Comparison of ENCODE assay signal across 12 cellular contexts in genomic region chr1:35714921-35715567, GRCh38. TPM values are rescaled to one million over a fixed set of nuclear protein-coding genes. Genes with fewer than 3 reads are reported as not detected.
DNase-seq lines count a peak whose midpoint lies in the region; ATAC-seq and TF ChIP-seq lines count a peak whose summit lies in the region.
"Had no signal": no experiment of that assay in that cellular context is flagged by ENCODE, and none has a peak within 500 bp of the region (broad histone marks: within the 10 kb centered on the region; RNA-seq: fewer than 3 reads in every experiment).

No MANE protein-coding gene starts in this region.

- WGBS in mesenchymal stem cell = 96% methylated on average over 2 of the region's 2 CpGs
- 84 to 86% methylated on average over 2 of the region's 2 CpGs for WGBS in aorta, 2 donors
- 87 to 93% methylated on average over 2 of the region's 2 CpGs for WGBS in testis, 2 donors

- no peak for TF ChIP-seq POLR2A in testis (IDR thresholded peaks at IDR 0.05)

- H3K36me3 Mint-ChIP-seq in CD4-positive, CD25-positive, alpha-beta regulatory T cell = peaks cover 6% of the 10 kb centered on the region
- peaks cover 22% of the 10 kb centered on the region for H3K36me3 Mint-ChIP-seq in activated naive CD8-positive, alpha-beta T cell treated with anti-CD3 and anti-CD28 coated beads, Interleukin-2, amount 50 U/mL, for 24 hours (ENCODE audit: low read depth)

- ATAC-seq in CD4-positive, CD25-positive, alpha-beta regulatory T cell (ENCODE audit: low read depth in 2 of 2) = no peak
- peak; percentile 8 for ATAC-seq in GM19397 (IDR thresholded peaks at IDR 0.05; ENCODE audit: unreplicated experiment)
- ATAC-seq in activated naive CD8-positive, alpha-beta T cell treated with anti-CD3 and anti-CD28 coated beads, Interleukin-2, amount 50 U/mL, for 24 hours = no peak
- no peak for ATAC-seq in aorta (ENCODE audit: low FRiP score)
- no peak for ATAC-seq in GM18870 (IDR thresholded peaks at IDR 0.05; ENCODE audit: unreplicated experiment)

- peak overlapping the region; percentile 56 for H3K9ac ChIP-seq in mesenchymal stem cell (ENCODE audit: low read length)

- peaks cover 41% of the 10 kb centered on the region for H3K4me1 ChIP-seq in CD4-positive, CD25-positive, alpha-beta regulatory T cell (ENCODE audit: control insufficient read depth, insufficient read depth, low read length, poor library complexity, severe bottlenecking)
- H3K4me1 ChIP-seq in mesenchymal stem cell (ENCODE audit: control insufficient read depth, insufficient read depth, low read depth, low read length) (peaks cover 14% of the 10 kb centered on the region), aorta (ENCODE audit: control insufficient read depth in 1 of 2, insufficient read depth in 2 of 2, low read length in 2 of 2) (no peaks in the 10 kb centered on the region), testis (peaks cover 4% of the 10 kb centered on the region)

- H2BK120ac ChIP-seq in mesenchymal stem cell (ENCODE audit: low read depth, low read length) = no peak overlapping the region

- intact Hi-C loops in aorta (cut with DNase I) = loop anchor here (5.0 to 10.0 kb wide), 2 partner anchors 73 to 610 kb away; partner anchors contain the start of genes EVA1B (in 1 of the 2) and PSMB2 (in 1 of the 2)
- intact Hi-C loops in testis (cut with DNase I; ENCODE audit: low total_unique reads) = no loop called here

- no peak overlapping the region for H3K14ac ChIP-seq in mesenchymal stem cell (ENCODE audit: low read length in 2 of 2)

- H3K4ac ChIP-seq in mesenchymal stem cell (ENCODE audit: low read depth in 1 of 2, low read length in 2 of 2) = no peak overlapping the region

- no peaks in the 10 kb centered on the region for H3K9me3 Mint-ChIP-seq in CD4-positive, CD25-positive, alpha-beta regulatory T cell
- H3K9me3 Mint-ChIP-seq in activated naive CD8-positive, alpha-beta T cell treated with anti-CD3 and anti-CD28 coated beads, Interleukin-2, amount 50 U/mL, for 24 hours = no peaks in the 10 kb centered on the region
- H3K9me3 Mint-ChIP-seq: activated CD4-positive, alpha-beta memory T cell treated with anti-CD3 and anti-CD28 coated beads, Interleukin-2, amount 10 ng/mL, durations not matched to agents 7 days and 5 days; H9; nephron; stimulated activated memory B cell treated with anti-CD40 and anti-IgM and Interleukin-4, amounts not matched to agents 10 μg/mL and 1 μg/mL and 100 μg/mL, for 72 hours had no signal

- H3K36me3 ChIP-seq in CD4-positive, CD25-positive, alpha-beta regulatory T cell (ENCODE audit: control insufficient read depth, insufficient read depth, low read length) = no peaks in the 10 kb centered on the region
- H3K36me3 ChIP-seq in mesenchymal stem cell (ENCODE audit: control insufficient read depth in 1 of 2, insufficient read depth in 2 of 2, low read depth in 1 of 2, low read length in 2 of 2) (peaks cover 31 to 38% of the 10 kb centered on the region in 2 experiments), aorta (ENCODE audit: control insufficient read depth in 1 of 2, insufficient read depth in 2 of 2, low read length in 1 of 2) (peaks cover 0 to 6% of the 10 kb centered on the region in 2 donors), testis (ENCODE audit: low read depth, missing control alignments) (no peaks in the 10 kb centered on the region)

- H3K27ac Mint-ChIP-seq in CD4-positive, CD25-positive, alpha-beta regulatory T cell = peak overlapping the region in 2 of 3 donors; percentile 50 to 85
- peak overlapping the region; percentile 5 for H3K27ac Mint-ChIP-seq in activated naive CD8-positive, alpha-beta T cell treated with anti-CD3 and anti-CD28 coated beads, Interleukin-2, amount 50 U/mL, for 24 hours
- H3K27ac Mint-ChIP-seq: H9; nephron; stimulated activated memory B cell treated with anti-CD40 and anti-IgM and Interleukin-4, amounts not matched to agents 10 μg/mL and 1 μg/mL and 100 μg/mL, for 72 hours had no signal

- H3K4me1 Mint-ChIP-seq in CD4-positive, CD25-positive, alpha-beta regulatory T cell = peaks cover 19 to 38% (median 32%) of the 10 kb centered on the region in 4 donors
- peaks cover 29% of the 10 kb centered on the region for H3K4me1 Mint-ChIP-seq in activated naive CD8-positive, alpha-beta T cell treated with anti-CD3 and anti-CD28 coated beads, Interleukin-2, amount 50 U/mL, for 24 hours

- H2BK5ac ChIP-seq in mesenchymal stem cell (ENCODE audit: low read depth, low read length, poor library complexity, severe bottlenecking) = no peak overlapping the region

- H3K27me3 Mint-ChIP-seq in CD4-positive, CD25-positive, alpha-beta regulatory T cell = no peaks in the 10 kb centered on the region
- peaks cover 3% of the 10 kb centered on the region for H3K27me3 Mint-ChIP-seq in activated naive CD8-positive, alpha-beta T cell treated with anti-CD3 and anti-CD28 coated beads, Interleukin-2, amount 50 U/mL, for 24 hours
- H3K27me3 Mint-ChIP-seq: activated CD4-positive, alpha-beta memory T cell treated with anti-CD3 and anti-CD28 coated beads, Interleukin-2, amount 10 ng/mL, durations not matched to agents 7 days and 5 days had no signal

- no peak overlapping the region for H3K27ac ChIP-seq in CD4-positive, CD25-positive, alpha-beta regulatory T cell (ENCODE audit: insufficient read depth, low read length, poor library complexity, severe bottlenecking)
- H3K27ac ChIP-seq in mesenchymal stem cell (ENCODE audit: low read length, poor library complexity, severe bottlenecking) = no peak overlapping the region
- H3K27ac ChIP-seq in aorta (ENCODE audit: low read depth in 1 of 2, low read length in 2 of 2) = no peak overlapping the region
- no peak overlapping the region for H3K27ac ChIP-seq in testis

- H3K27me3 ChIP-seq in CD4-positive, CD25-positive, alpha-beta regulatory T cell (ENCODE audit: control insufficient read depth, insufficient read depth, low read length) = no peaks in the 10 kb centered on the region
- H3K27me3 ChIP-seq in mesenchymal stem cell (ENCODE audit: control insufficient read depth in 1 of 2, insufficient read depth in 1 of 2, low read length in 2 of 2) (no peaks in the 10 kb centered on the region), aorta (ENCODE audit: control insufficient read depth in 1 of 2, insufficient read depth in 2 of 2, low read length in 1 of 2) (no peaks in the 10 kb centered on the region), testis (no peaks in the 10 kb centered on the region)
- H3K27me3 ChIP-seq: MG63 had no signal

- peak overlapping the region in 1 of 2 experiments; percentile 14 for H3K23ac ChIP-seq in mesenchymal stem cell (ENCODE audit: low read length in 2 of 2)

- TF ChIP-seq CTCF in testis (IDR thresholded peaks at IDR 0.05) = no peak

- H3K9me3 ChIP-seq in CD4-positive, CD25-positive, alpha-beta regulatory T cell (ENCODE audit: control insufficient read depth in 2 of 2, low read length in 2 of 2) = no peaks in the 10 kb centered on the region
- H3K9me3 ChIP-seq in mesenchymal stem cell (ENCODE audit: control insufficient read depth, low read length) (no peaks in the 10 kb centered on the region), aorta (ENCODE audit: control insufficient read depth, low read length) (no peaks in the 10 kb centered on the region), testis (no peaks in the 10 kb centered on the region)
- H3K9me3 ChIP-seq: MG63 had no signal

- peak overlapping the region; percentile 0 to 74 (median 46) for H3K4me3 Mint-ChIP-seq in CD4-positive, CD25-positive, alpha-beta regulatory T cell
- H3K4me3 Mint-ChIP-seq in activated naive CD8-positive, alpha-beta T cell treated with anti-CD3 and anti-CD28 coated beads, Interleukin-2, amount 50 U/mL, for 24 hours = peak overlapping the region; percentile 3
- H3K4me3 Mint-ChIP-seq: activated CD4-positive, alpha-beta memory T cell treated with anti-CD3 and anti-CD28 coated beads, Interleukin-2, amount 10 ng/mL, durations not matched to agents 7 days and 5 days; H9 had no signal

- H2AK5ac ChIP-seq in mesenchymal stem cell (ENCODE audit: low read length, severe bottlenecking) = no peak overlapping the region

- H4K8ac ChIP-seq in mesenchymal stem cell (ENCODE audit: low read length) = no peak overlapping the region

- H3K79me1 ChIP-seq in mesenchymal stem cell (replicated peaks; ENCODE audit: low read length, poor library complexity, severe bottlenecking) = peaks cover 27% of the 10 kb centered on the region

- no peak overlapping the region for H2BK12ac ChIP-seq in mesenchymal stem cell (ENCODE audit: low read length in 2 of 2)

- H3K4me3 ChIP-seq in CD4-positive, CD25-positive, alpha-beta regulatory T cell (ENCODE audit: low read depth, low read length) = peak overlapping the region; percentile 22
- H3K4me3 ChIP-seq in mesenchymal stem cell (ENCODE audit: insufficient read depth in 1 of 2, low read depth in 1 of 2, low read length in 2 of 2) (peak overlapping the region in 1 of 2 experiments; percentile 48), aorta (ENCODE audit: low read length in 2 of 2) (no peak overlapping the region), testis (no peak overlapping the region)
- H3K4me3 ChIP-seq: MG63 had no signal

- H3K18ac ChIP-seq in mesenchymal stem cell (ENCODE audit: low read depth in 1 of 2, low read length in 2 of 2) = no peak overlapping the region

- no peak overlapping the region for H3K4me2 ChIP-seq in mesenchymal stem cell (ENCODE audit: low read length, poor library complexity, severe bottlenecking)

- no peak overlapping the region for H4K91ac ChIP-seq in mesenchymal stem cell (ENCODE audit: low read length)

- DNase-seq in CD4-positive, CD25-positive, alpha-beta regulatory T cell = no peak
- no peak for DNase-seq in activated naive CD8-positive, alpha-beta T cell treated with anti-CD3 and anti-CD28 coated beads, Interleukin-2, amount 50 U/mL, for 24 hours
- DNase-seq in mesenchymal stem cell (no peak), aorta (no peak), testis (no peak)

- H2BK15ac ChIP-seq in mesenchymal stem cell (ENCODE audit: low read depth, poor library complexity, severe bottlenecking) = no peak overlapping the region

- H2AFZ ChIP-seq in mesenchymal stem cell (ENCODE audit: low read depth, low read length) = no peak overlapping the region

RNA-seq across cellular contexts. Expression of gene C1orf216, which starts 3.6 kb away (rescaled TPM):
- 9.0 TPM for total RNA-seq in CD4-positive, CD25-positive, alpha-beta regulatory T cell
- polyA plus RNA-seq in CD4-positive, CD25-positive, alpha-beta regulatory T cell = 10 to 100 TPM; 12.6 to 23.9 (median 15.9) TPM
- polyA plus RNA-seq in mesenchymal stem cell (2013, experiment 1 of 2) = 7.0 TPM
- polyA plus RNA-seq in mesenchymal stem cell (2013, experiment 2 of 2) = 6.8 TPM
- total RNA-seq in aorta (10 to 100 TPM; 18.7 to 19.7 TPM), testis (10 to 100 TPM; 17.7 to 19.8 TPM)
- polyA plus RNA-seq in aorta (10 to 100 TPM; 14.4 to 20.7 TPM), testis (ENCODE audit: insufficient read depth, low read depth, low replicate concordance) (20.5 TPM)

RNA-seq across cellular contexts. Expression of gene CLSPN, which starts 54.7 kb away (rescaled TPM):
- total RNA-seq in CD4-positive, CD25-positive, alpha-beta regulatory T cell = 2.9 TPM
- under 1 TPM; 0.13 to 0.95 (median 0.29) TPM for polyA plus RNA-seq in CD4-positive, CD25-positive, alpha-beta regulatory T cell
- 4.4 TPM for polyA plus RNA-seq in mesenchymal stem cell (2013, experiment 1 of 2)
- 4.3 TPM for polyA plus RNA-seq in mesenchymal stem cell (2013, experiment 2 of 2)
- total RNA-seq in aorta (1 to 10 TPM in 1 of 2 donors, under 1 TPM in 1; 0.96 to 1.1 TPM), testis (10 to 100 TPM in 1 of 2 donors, 1 to 10 TPM in 1; 8.8 to 28.8 TPM)
- polyA plus RNA-seq in aorta (not detected), testis (ENCODE audit: insufficient read depth, low read depth, low replicate concordance) (4.9 TPM)
